In genomic region chr6:34234667-34235604, GRCh38 we compare ENCODE assay signal across 7 cellular contexts. TPM values are rescaled to one million over a fixed set of nuclear protein-coding genes. Genes with fewer than 3 reads are reported as not detected.
DNase-seq lines count a peak whose midpoint lies in the region; ATAC-seq and TF ChIP-seq lines count a peak whose summit lies in the region.

No MANE protein-coding gene starts in this region.

- no peak overlapping the region for H2AFZ ChIP-seq in OCI-LY7 (ENCODE audit: low read length)

- ATAC-seq in activated naive CD8-positive, alpha-beta T cell treated with anti-CD3 and anti-CD28 coated beads, Interleukin-2, amount 50 U/mL, for 24 hours: peak; percentile 23
- ATAC-seq in lower lobe of right lung (peak; percentile 6 to 27), HG03571 (IDR thresholded peaks at IDR 0.05; ENCODE audit: unreplicated experiment) (no peak)

- peak overlapping the region; percentile 72 for H3K27ac Mint-ChIP-seq in activated naive CD8-positive, alpha-beta T cell treated with anti-CD3 and anti-CD28 coated beads, Interleukin-2, amount 50 U/mL, for 24 hours

- H3K4me2 ChIP-seq in OCI-LY7 (ENCODE audit: low read length): peak overlapping the region; percentile 99

- H3K27me3 ChIP-seq in lower lobe of right lung (ENCODE audit: low read depth): no peaks in the 10 kb centered on the region
- H3K27me3 ChIP-seq in suprapubic skin: no peaks in the 10 kb centered on the region

- peaks cover 16% of the 10 kb centered on the region for H4K20me1 ChIP-seq in OCI-LY7 (ENCODE audit: insufficient read depth, low read length)

- TF ChIP-seq EP300 in suprapubic skin (IDR thresholded peaks at IDR 0.05): no peak

- H3K9me3 ChIP-seq in OCI-LY7 (ENCODE audit: low read length): no peaks in the 10 kb centered on the region
- no peaks in the 10 kb centered on the region for H3K9me3 ChIP-seq in lower lobe of right lung
- no peaks in the 10 kb centered on the region for H3K9me3 ChIP-seq in suprapubic skin

- H3K36me3 Mint-ChIP-seq in activated naive CD8-positive, alpha-beta T cell treated with anti-CD3 and anti-CD28 coated beads, Interleukin-2, amount 50 U/mL, for 24 hours (ENCODE audit: low read depth): peaks cover 17% of the 10 kb centered on the region

- H3K9me3 Mint-ChIP-seq in activated naive CD8-positive, alpha-beta T cell treated with anti-CD3 and anti-CD28 coated beads, Interleukin-2, amount 50 U/mL, for 24 hours: no peaks in the 10 kb centered on the region

- no peak for TF ChIP-seq POLR2A in suprapubic skin (IDR thresholded peaks at IDR 0.05)

- peak overlapping the region; percentile 34 for H3K4me3 Mint-ChIP-seq in activated naive CD8-positive, alpha-beta T cell treated with anti-CD3 and anti-CD28 coated beads, Interleukin-2, amount 50 U/mL, for 24 hours

- intact Hi-C loops in OCI-LY7 (cut with micrococcal nuclease; ENCODE audit: unreplicated experiment) (loop anchor here (10.0 kb wide), 1 partner anchor 440 kb away; no protein-coding TSS in a partner anchor), lower lobe of right lung (cut with DNase I) (no loop called here)

- H3K36me3 ChIP-seq in OCI-LY7 (ENCODE audit: insufficient read depth, low read length): peaks cover 25% of the 10 kb centered on the region
- no peaks in the 10 kb centered on the region for H3K36me3 ChIP-seq in lower lobe of right lung
- no peaks in the 10 kb centered on the region for H3K36me3 ChIP-seq in suprapubic skin

- peak; percentile 27 for DNase-seq in OCI-LY7 (ENCODE audit: low spot score)
- peak; percentile 52 for DNase-seq in activated naive CD8-positive, alpha-beta T cell treated with anti-CD3 and anti-CD28 coated beads, Interleukin-2, amount 50 U/mL, for 24 hours
- DNase-seq in lower lobe of right lung: peak; percentile 66
- DNase-seq in suprapubic skin (ENCODE audit: low spot score in 2 of 2): peak in 1 of 2 donors; percentile 68
- DNase-seq in NCI-H1048 (lab: John Stamatoyannopoulos, UW): no peak
- no peak for DNase-seq in foreskin melanocyte

- H3K27me3 Mint-ChIP-seq in activated naive CD8-positive, alpha-beta T cell treated with anti-CD3 and anti-CD28 coated beads, Interleukin-2, amount 50 U/mL, for 24 hours: no peaks in the 10 kb centered on the region

- H3K4me1 ChIP-seq in OCI-LY7 (ENCODE audit: insufficient read depth, low read length, poor library complexity, severe bottlenecking) (peaks cover 28% of the 10 kb centered on the region), lower lobe of right lung (peaks cover 23% of the 10 kb centered on the region), suprapubic skin (peaks cover 46% of the 10 kb centered on the region)

- peaks cover 29% of the 10 kb centered on the region for H3K4me1 Mint-ChIP-seq in activated naive CD8-positive, alpha-beta T cell treated with anti-CD3 and anti-CD28 coated beads, Interleukin-2, amount 50 U/mL, for 24 hours

- POLR2A ChIA-PET in OCI-LY7 (lab: Charles Lee): no interaction called here

- peaks cover 34% of the 10 kb centered on the region for H3K79me2 ChIP-seq in OCI-LY7 (ENCODE audit: insufficient read depth, low read depth, low read length)

- no peaks in the 10 kb centered on the region for H3K9me2 ChIP-seq in OCI-LY7 (ENCODE audit: insufficient read depth, low read length)

- CTCF ChIA-PET in OCI-LY7 (lab: Charles Lee; ENCODE audit: unreplicated experiment): no interaction called here

- H3K4me3 ChIP-seq in OCI-LY7 (ENCODE audit: low read depth, low read length, poor library complexity, severe bottlenecking) (peak overlapping the region; percentile 82), lower lobe of right lung (peak overlapping the region; percentile 59), suprapubic skin (peak overlapping the region; percentile 83)

- 62% methylated on average over 48 of the region's 85 CpGs for WGBS in suprapubic skin

- H3K27ac ChIP-seq in OCI-LY7 (ENCODE audit: low read depth, low read length, poor library complexity, severe bottlenecking) (peak overlapping the region; percentile 84), lower lobe of right lung (peak overlapping the region; percentile 87), suprapubic skin (peak overlapping the region; percentile 96)

- TF ChIP-seq CTCF in OCI-LY7 (conservative IDR thresholded peaks at IDR 0.05; ENCODE audit: low read length) (no peak), lower lobe of right lung (IDR thresholded peaks at IDR 0.05) (no peak), suprapubic skin (IDR thresholded peaks at IDR 0.05) (no peak)

- BruUV-seq in OCI-LY7 (replicated peaks; lab: Mats Ljungman, UMichigan): no TSS peak

RNA-seq across cellular contexts. Expression of gene HMGA1, which starts 1.7 kb away (rescaled TPM):
- 435 and 463 TPM in 2 replicates for total RNA-seq in OCI-LY7 (2014; rRNA removed; shearing (Covaris generic))
- total RNA-seq in OCI-LY7 (2022) (736 and 764 TPM in 2 replicates), lower lobe of right lung (63.5 TPM), suprapubic skin (100 to 1,000 TPM in 3 of 4 donors, 10 to 100 TPM in 1; 93.3 to 127 (median 111) TPM)

RNA-seq across cellular contexts. Expression of gene SMIM29, which starts 13.9 kb away (rescaled TPM):
- 14.1 and 17.3 TPM in 2 replicates for total RNA-seq in OCI-LY7 (2014; rRNA removed; shearing (Covaris generic))
- total RNA-seq in OCI-LY7 (2022): 21.3 and 21.5 TPM in 2 replicates
- 29.8 TPM for total RNA-seq in lower lobe of right lung
- total RNA-seq in suprapubic skin: 10 to 100 TPM; 45.2 to 58.8 (median 51.2) TPM

Comparison
In these comparisons a context has a peak if more than half of its experiments do, and no peak if none do; other contexts are left out.
1. DNase-seq: peak in OCI-LY7 (single experiment), activated naive CD8-positive, alpha-beta T cell treated with anti-CD3 and anti-CD28 coated beads, Interleukin-2, amount 50 U/mL, for 24 hours (single experiment) and lower lobe of right lung (single experiment); none in NCI-H1048 (single experiment) and foreskin melanocyte (single experiment).
2. Peak in every context shown above with its lines, with median percentiles within 50 percentile points of each other: H3K27ac ChIP-seq and H3K4me3 ChIP-seq.